In genomic region chr2:59627599-59627998, GRCh38 we compare ENCODE assay signal across 1 cellular context.
TF ChIP-seq lines count a peak whose summit lies in the region.

No MANE protein-coding gene starts in this region.

TF ChIP-seq in HepG2, 621 proteins besides CTCF, POLR2A, EP300 and RAD21 (continued from another document):
- no peak for TF ChIP-seq ZNF18 (CRISPR knock-in tag; IDR thresholded peaks at IDR 0.05; ENCODE audit: insufficient replicate concordance)
- no peak for TF ChIP-seq HBP1 (CRISPR knock-in tag; IDR thresholded peaks at IDR 0.05; ENCODE audit: low read depth)
- no peak for TF ChIP-seq KLF12 (CRISPR knock-in tag; IDR thresholded peaks at IDR 0.05; ENCODE audit: borderline replicate concordance)
